Comparison of ENCODE assay signal across 19 cellular contexts in genomic region chr1:31398246-31398645, GRCh38. TPM values are rescaled to one million over a fixed set of nuclear protein-coding genes. Genes with fewer than 3 reads are reported as not detected.
A peak's percentile ranks its signal among the peaks of the same experiment; 100 is the strongest.
DNase-seq lines count a peak whose midpoint lies in the region; ATAC-seq and TF ChIP-seq lines count a peak whose summit lies in the region.
"Had no signal": no experiment of that assay in that cellular context is flagged by ENCODE, and none has a peak within 500 bp of the region (broad histone marks: within the 10 kb centered on the region; RNA-seq: fewer than 3 reads in every experiment).

No MANE protein-coding gene starts in this region.

- H3K27me3 ChIP-seq in SK-N-SH (ENCODE audit: insufficient read depth) (no peaks in the 10 kb centered on the region), RWPE2 (ENCODE audit: insufficient read depth, poor library complexity, severe bottlenecking) (no peaks in the 10 kb centered on the region), osteoblast (ENCODE audit: insufficient read depth, low read length) (no peaks in the 10 kb centered on the region)

- POLR2A ChIA-PET in SK-N-SH (lab: Yijun Ruan, JAX): no interaction called here

- H3K4me3 ChIP-seq in SK-N-SH (ENCODE audit: low read depth in 2 of 2, low read length in 1 of 2) (no peak overlapping the region), RWPE2 (ENCODE audit: severe bottlenecking) (no peak overlapping the region), osteoblast (ENCODE audit: insufficient read depth, low read length) (no peak overlapping the region)
- H3K4me3 ChIP-seq: GM12878, HAP-1 had no signal

- H3K27ac ChIP-seq in SK-N-SH (ENCODE audit: low read depth in 2 of 2, low read length in 1 of 2) (no peak overlapping the region), RWPE2 (ENCODE audit: poor library complexity, severe bottlenecking) (peak overlapping the region; percentile 96), osteoblast (ENCODE audit: low read depth, low read length) (peak overlapping the region; percentile 32)

- no peaks in the 10 kb centered on the region for H3K9me3 ChIP-seq in SK-N-SH
- H3K9me3 ChIP-seq in RWPE2 (ENCODE audit: severe bottlenecking): no peaks in the 10 kb centered on the region
- H3K9me3 ChIP-seq in osteoblast (ENCODE audit: low read depth, low read length): no peaks in the 10 kb centered on the region
- H3K9me3 ChIP-seq: HAP-1 had no signal

- H3K9ac ChIP-seq in SK-N-SH: no peak overlapping the region

- ATAC-seq in SK-N-SH treated with all-trans-retinoic acid at 6 μM for 48 hours (no peak), RWPE2 (ENCODE audit: low read depth) (no peak), GM19395 (IDR thresholded peaks at IDR 0.05; ENCODE audit: unreplicated experiment) (no peak)
- ATAC-seq: GM12878 had no signal

- H3K4me1 Mint-ChIP-seq in HFFc6 (ENCODE audit: low read depth): peaks cover 69% of the 10 kb centered on the region

- peak overlapping the region; percentile 45 for H3K4me3 Mint-ChIP-seq in HFFc6

- no peaks in the 10 kb centered on the region for H3K36me3 Mint-ChIP-seq in HFFc6 (ENCODE audit: low read depth)

- H3K27me3 Mint-ChIP-seq in HFFc6 (ENCODE audit: insufficient read depth): peaks cover 2% of the 10 kb centered on the region; the same call in 1 of the 2 replicates

- 85% methylated on average over 2 of the region's 2 CpGs for WGBS in SK-N-SH (ENCODE audit: low lambda C conversion rate)

- H3K9me3 Mint-ChIP-seq in HFFc6: no peaks in the 10 kb centered on the region

- H3F3A ChIP-seq in SK-N-SH (replicated peaks; ENCODE audit: insufficient read depth): peaks cover 16% of the 10 kb centered on the region

- H3K9me2 ChIP-seq in SK-N-SH: no peaks in the 10 kb centered on the region

- no peak for TF ChIP-seq RAD21 in SK-N-SH (IDR thresholded peaks at IDR 0.05; ENCODE audit: low read length)

- no peaks in the 10 kb centered on the region for H3K36me3 ChIP-seq in SK-N-SH (replicated peaks in 1 of 2; ENCODE audit: control insufficient read depth in 1 of 2, insufficient read depth in 2 of 2, low read length in 1 of 2)
- no peaks in the 10 kb centered on the region for H3K36me3 ChIP-seq in RWPE2 (ENCODE audit: low read depth)
- no peaks in the 10 kb centered on the region for H3K36me3 ChIP-seq in osteoblast (ENCODE audit: insufficient read depth, low read length)
- H3K36me3 ChIP-seq: HAP-1 had no signal

- H3K4me1 ChIP-seq in SK-N-SH (ENCODE audit: control insufficient read depth in 1 of 2, insufficient read depth in 2 of 2, low read depth in 1 of 2, low read length in 1 of 2): peaks cover 3 to 12% of the 10 kb centered on the region in 2 experiments; a peak in 2 of 4 replicates
- H3K4me1 ChIP-seq in RWPE2 (ENCODE audit: insufficient read depth, poor library complexity, severe bottlenecking): peaks cover 47% of the 10 kb centered on the region
- peaks cover 38% of the 10 kb centered on the region for H3K4me1 ChIP-seq in osteoblast (ENCODE audit: insufficient read depth, low read length)
- H3K4me1 ChIP-seq: HAP-1 had no signal

- H3K27ac Mint-ChIP-seq in HFFc6: peak overlapping the region; percentile 88

- H2AFZ ChIP-seq in SK-N-SH (ENCODE audit: low read depth): no peak overlapping the region
- no peak overlapping the region for H2AFZ ChIP-seq in osteoblast (ENCODE audit: low read length)

- TF ChIP-seq CTCF in SK-N-SH (IDR thresholded peaks at IDR 0.05) (no peak), HFFc6 (IDR thresholded peaks at IDR 0.05) (no peak), RWPE2 (IDR thresholded peaks at IDR 0.05; ENCODE audit: poor library complexity, severe bottlenecking) (no peak), osteoblast (IDR thresholded peaks at IDR 0.05; ENCODE audit: extremely low read depth, low read depth, low read length) (no peak)

- H3K79me2 ChIP-seq in SK-N-SH (ENCODE audit: insufficient read depth) (no peaks in the 10 kb centered on the region), osteoblast (ENCODE audit: insufficient read depth, low read length) (no peaks in the 10 kb centered on the region)

- DNase-seq in SK-N-SH (no peak), HFFc6 (no peak), RWPE2 (ENCODE audit: low spot score) (no peak), osteoblast (ENCODE audit: insufficient read length, low spot score, missing footprints) (peak; percentile 77), cerebellum (ENCODE audit: low spot score) (no peak), globus pallidus (ENCODE audit: low spot score) (no peak)
- DNase-seq: C1 segment of cervical spinal cord, GF-D8, NCI-H1417, NCI-H187, NCI-H446 treated with DMSO at 0.1 percent for 48 hours, NCI-H748 treated with DMSO at 0.1 percent for 48 hours, T-helper 2 cell had no signal

- H3K4me2 ChIP-seq in SK-N-SH (peak overlapping the region; percentile 10; the same call in 1 of the 2 replicates), osteoblast (ENCODE audit: insufficient read depth, low read length) (no peak overlapping the region)

- H4K20me1 ChIP-seq in SK-N-SH (ENCODE audit: insufficient read depth) (no peaks in the 10 kb centered on the region), osteoblast (ENCODE audit: insufficient read depth, low read length) (no peaks in the 10 kb centered on the region)

- no peak for TF ChIP-seq EP300 in SK-N-SH (IDR thresholded peaks at IDR 0.05; ENCODE audit: borderline replicate concordance in 1 of 2, low read depth in 1 of 2, low read length in 1 of 2)

- CTCF ChIA-PET in SK-N-SH (lab: Yijun Ruan, JAX): interaction anchor here (5.9 to 13.9 kb wide), 3 partner anchors 21 to 214 kb away, joined by 43 to 287 read pairs (median 74); partner anchors contain the start of gene SERINC2

TF ChIP-seq in SK-N-SH, 30 proteins besides CTCF, POLR2A, EP300 and RAD21 (continues in another document):
- TF ChIP-seq SIN3A (IDR thresholded peaks at IDR 0.05; ENCODE audit: borderline replicate concordance, low read depth, low read length) (no peak), ZBTB33 (IDR thresholded peaks at IDR 0.05; ENCODE audit: borderline replicate concordance, low read depth) (no peak), TAF1 (IDR thresholded peaks at IDR 0.05; ENCODE audit: borderline replicate concordance, low read depth, low read length) (no peak), GABPA (IDR thresholded peaks at IDR 0.05; ENCODE audit: low read depth) (no peak), FOXM1 (IDR thresholded peaks at IDR 0.05; ENCODE audit: low read depth) (no peak), NRF1 (IDR thresholded peaks at IDR 0.05; ENCODE audit: low read depth, low read length) (no peak), RXRA (IDR thresholded peaks at IDR 0.05; ENCODE audit: borderline replicate concordance, low read depth) (no peak), RCOR1 (IDR thresholded peaks at IDR 0.05; ENCODE audit: low read length) (no peak)

TF ChIP-seq in SK-N-SH treated with all-trans-retinoic acid at 6 μM for 48 hours, 23 proteins besides CTCF, POLR2A, EP300 and RAD21:
- TF ChIP-seq CSRNP3 (CRISPR knock-in tag; IDR thresholded peaks at IDR 0.05): no peak
- no peak for TF ChIP-seq TCF4 (CRISPR knock-in tag; IDR thresholded peaks at IDR 0.05; ENCODE audit: borderline replicate concordance)
- TF ChIP-seq BACH2 (CRISPR knock-in tag; IDR thresholded peaks at IDR 0.05; ENCODE audit: borderline replicate concordance): no peak

RNA-seq across cellular contexts. Expression of gene SERINC2, which starts 14.8 kb away (rescaled TPM):
- 15.5 and 22.2 TPM in 2 replicates for polyA plus RNA-seq in SK-N-SH (2012; rRNA removed)
- 8.3 and 16.9 TPM in 2 replicates for polyA plus RNA-seq in SK-N-SH (2012; cell fraction: cytosol; rRNA removed)
- polyA plus RNA-seq in SK-N-SH (2012; cell fraction: nucleus; rRNA removed): 15.3 and 16.3 TPM in 2 replicates
- total RNA-seq in HFFc6 (2021; fragmentation: NEBNext Ultra II Directional; extraction: Animal tissue kit (Norgen Biotek cat#: 25700)): 100 to 1,000 TPM; 184 to 276 (median 207) TPM
- total RNA-seq in osteoblast (10.9 and 22.4 TPM in 2 replicates), cerebellum (2.8 TPM)

RNA-seq across cellular contexts. Expression of gene FABP3, which starts 25.4 kb away (rescaled TPM):
- polyA plus RNA-seq in SK-N-SH (2012; rRNA removed): 0.08 TPM in 1 of 2 replicates, not detected in the other
- polyA plus RNA-seq in SK-N-SH (2012; cell fraction: cytosol; rRNA removed): 0.16 TPM in 1 of 2 replicates, not detected in the other
- polyA plus RNA-seq in SK-N-SH (2012; cell fraction: nucleus; rRNA removed): not detected in 2 replicates
- total RNA-seq in HFFc6 (2021; fragmentation: NEBNext Ultra II Directional; extraction: Animal tissue kit (Norgen Biotek cat#: 25700)): 1 to 10 TPM; 1.4 to 3.3 (median 2.2) TPM
- 28.6 and 38.0 TPM in 2 replicates for total RNA-seq in osteoblast
- total RNA-seq in cerebellum: 17.9 TPM
- total RNA-seq: A673, OCI-LY7 had no signal

Comparison
In these comparisons a context has a peak if more than half of its experiments do, and no peak if none do; other contexts are left out.
1. H3K27ac ChIP-seq: peak in RWPE2 (single experiment) and osteoblast (single experiment); none in SK-N-SH (0 of 2).